In the genomic region with DNA sequence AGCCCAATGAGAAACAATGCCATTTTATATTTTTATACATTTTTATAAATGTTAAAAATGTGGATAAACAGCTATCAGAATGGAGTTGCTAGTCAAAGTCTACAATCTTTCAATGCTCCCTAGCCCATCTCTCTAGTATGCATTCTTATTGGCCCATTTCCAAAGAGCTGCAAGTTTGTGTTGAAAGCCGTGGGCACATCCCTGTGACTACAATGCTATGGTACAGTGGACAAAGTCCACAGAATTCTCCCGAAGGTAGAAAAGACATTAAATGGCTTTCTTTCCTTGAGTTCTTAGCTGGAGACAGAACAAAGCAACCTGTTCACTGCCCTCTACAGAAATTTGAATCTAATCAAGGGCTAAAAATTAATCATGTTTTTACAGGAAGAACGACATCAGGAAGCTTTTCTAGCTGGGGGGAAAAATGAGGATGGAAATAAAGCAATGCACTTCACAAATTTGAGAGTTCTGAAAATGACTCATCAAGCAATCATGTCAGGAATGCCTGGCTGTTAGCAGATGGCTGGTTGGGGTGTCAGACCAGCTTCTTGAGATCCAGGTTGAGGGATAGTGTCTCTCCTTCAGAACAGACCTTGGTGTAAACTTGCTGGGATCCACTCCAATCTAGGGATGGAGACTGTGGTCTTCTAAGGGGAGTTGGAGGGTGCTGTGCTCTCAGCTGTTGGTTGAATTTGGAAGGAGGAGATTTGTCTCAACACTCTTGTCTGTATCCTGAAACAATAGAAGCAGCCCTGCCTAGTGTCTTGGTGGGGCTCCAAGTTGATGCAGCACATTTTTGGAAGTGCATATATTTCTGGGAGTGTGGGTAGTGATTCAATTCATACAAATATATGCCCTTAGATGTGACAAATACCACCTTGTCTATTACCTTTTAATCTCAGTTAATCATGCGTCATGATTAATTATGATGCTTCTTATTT, we compare ENCODE assay signal across 12 cellular contexts.
DNase-seq lines count a peak whose midpoint lies in the region; ATAC-seq and TF ChIP-seq lines count a peak whose summit lies in the region.
"Had no signal": no experiment of that assay in that cellular context is flagged by ENCODE, and none has a peak within 500 bp of the region (broad histone marks: within the 10 kb centered on the region; RNA-seq: fewer than 3 reads in every experiment).

No MANE protein-coding gene starts in this region.

- no peaks in the 10 kb centered on the region for H3K9me3 Mint-ChIP-seq in activated T-helper 1 cell treated with anti-CD3 and anti-CD28 coated beads, Interleukin-12 subunit alpha, Interleukin-12 subunit beta, Interleukin-2, Interleukin-4 antibody, amounts not matched to agents 30 ng/mL and 10 ng/mL and 1 ng/mL, durations not matched to agents 14 hours and 24 hours and 36 hours
- H3K9me3 Mint-ChIP-seq in activated CD4-positive, alpha-beta T cell treated with anti-CD3 and anti-CD28 coated beads, Interleukin-2, amount 10 ng/mL, durations not matched to agents 24 days and 14 days = no peaks in the 10 kb centered on the region
- H3K9me3 Mint-ChIP-seq: stimulated activated naive CD8-positive, alpha-beta T cell treated with anti-CD3 and anti-CD28 coated beads, Interleukin-15, Interleukin-2, amounts not matched to agents 100 ng/mL and 50 ng/mL, for 24 hours had no signal

- H2AK9ac ChIP-seq in IMR-90 (replicated peaks; ENCODE audit: low read depth, low read length, poor library complexity) = peak overlapping the region; percentile 22

- H3K27ac ChIP-seq in A673 (ENCODE audit: low read depth, low read length, poor library complexity, severe bottlenecking) = peak overlapping the region; percentile 9
- H3K27ac ChIP-seq in IMR-90 (ENCODE audit: insufficient read depth, low read length) = no peak overlapping the region
- H3K27ac ChIP-seq in breast epithelium = peak overlapping the region; percentile 39 to 52
- H3K27ac ChIP-seq: gastrocnemius medialis had no signal

- H2BK20ac ChIP-seq in IMR-90 (ENCODE audit: low read depth, low read length) = peak overlapping the region; percentile 98

- TF ChIP-seq POLR2A in IMR-90 (IDR thresholded peaks at IDR 0.05; ENCODE audit: low read depth, low read length) (no peak), breast epithelium (IDR thresholded peaks at IDR 0.05) (no peak)

- H3K36me3 ChIP-seq in A673 (ENCODE audit: insufficient read depth, low read length, poor library complexity, severe bottlenecking) (no peaks in the 10 kb centered on the region), IMR-90 (ENCODE audit: control insufficient read depth, insufficient read depth, low read length) (no peaks in the 10 kb centered on the region), breast epithelium (no peaks in the 10 kb centered on the region), kidney epithelial cell (ENCODE audit: control insufficient read depth, insufficient read depth, low read length) (no peaks in the 10 kb centered on the region)
- H3K36me3 ChIP-seq: gastrocnemius medialis had no signal

- peak overlapping the region; percentile 22; the same call in 1 of the 2 replicates for H3K18ac ChIP-seq in IMR-90 (ENCODE audit: low read depth, low read length)

- H3K9me1 ChIP-seq in IMR-90 (ENCODE audit: insufficient read depth, low read length) = peaks cover 5% of the 10 kb centered on the region; the same call in 1 of the 2 replicates

- H3K4me1 ChIP-seq in A673 (ENCODE audit: insufficient read depth, low read length, poor library complexity, severe bottlenecking) (peaks cover 16% of the 10 kb centered on the region), IMR-90 (ENCODE audit: control insufficient read depth, insufficient read depth, low read length) (peaks cover 9% of the 10 kb centered on the region), breast epithelium (no peaks in the 10 kb centered on the region)
- H3K4me1 ChIP-seq: gastrocnemius medialis had no signal

- H3K27me3 ChIP-seq in A673 (replicated peaks; ENCODE audit: insufficient read depth, low read depth, low read length, poor library complexity) = no peaks in the 10 kb centered on the region
- H3K27me3 ChIP-seq in IMR-90 (ENCODE audit: control insufficient read depth, insufficient read depth, low read length) = no peaks in the 10 kb centered on the region
- no peaks in the 10 kb centered on the region for H3K27me3 ChIP-seq in breast epithelium
- H3K27me3 ChIP-seq in kidney epithelial cell (ENCODE audit: control insufficient read depth, insufficient read depth, low read length) = no peaks in the 10 kb centered on the region
- H3K27me3 ChIP-seq: gastrocnemius medialis had no signal

- peak overlapping the region; percentile 78 for H4K91ac ChIP-seq in IMR-90 (ENCODE audit: insufficient read depth, low read depth, low read length)

- peak overlapping the region; percentile 85 for H3K4ac ChIP-seq in IMR-90 (ENCODE audit: low read depth, low read length)

- H2AFZ ChIP-seq in IMR-90 (replicated peaks; ENCODE audit: low read length, poor library complexity) = peak overlapping the region; percentile 80

- dilution Hi-C loops in IMR-90 (cut with HindIII; ENCODE audit: low sequenced_read_pairs, unreplicated experiment) = no loop called here

- peak overlapping the region; percentile 41; the same call in 1 of the 2 replicates for H2AK5ac ChIP-seq in IMR-90 (ENCODE audit: low read depth, low read length)

- peak overlapping the region in 1 of 2 experiments; percentile 82; a peak in 2 of 4 replicates for H4K8ac ChIP-seq in IMR-90 (ENCODE audit: low read depth in 2 of 2, low read length in 2 of 2)

- H2BK5ac ChIP-seq in IMR-90 (ENCODE audit: low read depth, low read length, poor library complexity, severe bottlenecking) = peak overlapping the region; percentile 9

- H3K36me3 Mint-ChIP-seq in activated T-helper 1 cell treated with anti-CD3 and anti-CD28 coated beads, Interleukin-12 subunit alpha, Interleukin-12 subunit beta, Interleukin-2, Interleukin-4 antibody, amounts not matched to agents 30 ng/mL and 10 ng/mL and 1 ng/mL, durations not matched to agents 14 hours and 24 hours and 36 hours (ENCODE audit: low read depth) = no peaks in the 10 kb centered on the region
- H3K36me3 Mint-ChIP-seq in activated CD4-positive, alpha-beta T cell treated with anti-CD3 and anti-CD28 coated beads, Interleukin-2, amount 10 ng/mL, durations not matched to agents 24 days and 14 days (ENCODE audit: low read depth) = no peaks in the 10 kb centered on the region

- intact Hi-C loops in A673 (cut with micrococcal nuclease; ENCODE audit: unreplicated experiment) (no loop called here), IMR-90 (cut with micrococcal nuclease) (no loop called here), breast epithelium (cut with DNase I; ENCODE audit: low total_unique reads) (no loop called here), sciatic nerve (cut with DNase I) (no loop called here)
- intact Hi-C loops in activated T-helper 1 cell treated with anti-CD3 and anti-CD28 coated beads, Interleukin-12 subunit alpha, Interleukin-12 subunit beta, Interleukin-2, Interleukin-4 antibody, amounts not matched to agents 30 ng/mL and 10 ng/mL and 1 ng/mL, durations not matched to agents 14 hours and 24 hours and 36 hours (cut with micrococcal nuclease) = no loop called here
- intact Hi-C loops in activated CD4-positive, alpha-beta T cell treated with anti-CD3 and anti-CD28 coated beads, Interleukin-2, amount 10 ng/mL, durations not matched to agents 24 days and 14 days (cut with micrococcal nuclease) = no loop called here

- in situ Hi-C loops in IMR-90 (cut with MboI; ENCODE audit: low sequenced_read_pairs) = no loop called here

- peak overlapping the region; percentile 97 for H2BK120ac ChIP-seq in IMR-90 (ENCODE audit: low read depth, low read length)

- H2BK15ac ChIP-seq in IMR-90 (ENCODE audit: low read depth, low read length) = peak overlapping the region; percentile 73; the same call in 1 of the 3 replicates

- peak; percentile 79 for DNase-seq in A673 (ENCODE audit: low spot score)
- peak; percentile 79 for DNase-seq in IMR-90
- peak in 1 of 2 donors; percentile 35 for DNase-seq in breast epithelium (ENCODE audit: low spot score in 2 of 2)
- peak; percentile 80 for DNase-seq in kidney epithelial cell (ENCODE audit: low read depth)
- no peak for DNase-seq in activated T-helper 1 cell treated with anti-CD3 and anti-CD28 coated beads, Interleukin-12 subunit alpha, Interleukin-12 subunit beta, Interleukin-2, Interleukin-4 antibody, amounts not matched to agents 30 ng/mL and 10 ng/mL and 1 ng/mL, durations not matched to agents 14 hours and 24 hours and 36 hours (ENCODE audit: low spot score)
- no peak for DNase-seq in activated CD4-positive, CD25-positive, alpha-beta regulatory T cell (lab: John Stamatoyannopoulos, UW)
- DNase-seq in activated CD4-positive, alpha-beta T cell treated with anti-CD3 and anti-CD28 coated beads, Interleukin-2, amount 10 ng/mL, durations not matched to agents 24 days and 14 days = no peak
- no peak for DNase-seq in sciatic nerve (ENCODE audit: low spot score)
- DNase-seq: AML-193, gastrocnemius medialis, NCI-H1417 had no signal

- no peak overlapping the region for H3K9ac ChIP-seq in IMR-90 (ENCODE audit: low read depth, low read length)

- peaks cover 5% of the 10 kb centered on the region for H3K27me3 Mint-ChIP-seq in activated T-helper 1 cell treated with anti-CD3 and anti-CD28 coated beads, Interleukin-12 subunit alpha, Interleukin-12 subunit beta, Interleukin-2, Interleukin-4 antibody, amounts not matched to agents 30 ng/mL and 10 ng/mL and 1 ng/mL, durations not matched to agents 14 hours and 24 hours and 36 hours (ENCODE audit: insufficient read depth)
- H3K27me3 Mint-ChIP-seq in activated CD4-positive, alpha-beta T cell treated with anti-CD3 and anti-CD28 coated beads, Interleukin-2, amount 10 ng/mL, durations not matched to agents 24 days and 14 days = peaks cover 3% of the 10 kb centered on the region
- H3K27me3 Mint-ChIP-seq: stimulated activated naive CD8-positive, alpha-beta T cell treated with anti-CD3 and anti-CD28 coated beads, Interleukin-15, Interleukin-2, amounts not matched to agents 100 ng/mL and 50 ng/mL, for 24 hours had no signal

- peak overlapping the region; percentile 4; the same call in 1 of the 2 replicates for H3K4me2 ChIP-seq in IMR-90 (ENCODE audit: low read depth, low read length)

- TF ChIP-seq CTCF in A673 (conservative IDR thresholded peaks at IDR 0.05; ENCODE audit: low read depth, low read length) (no peak), IMR-90 (conservative IDR thresholded peaks at IDR 0.05; ENCODE audit: low read depth, low read length) (no peak), breast epithelium (IDR thresholded peaks at IDR 0.05) (no peak), kidney epithelial cell (IDR thresholded peaks at IDR 0.05; ENCODE audit: insufficient read depth, low read length, poor library complexity, severe bottlenecking) (no peak)

- 20% methylated on average over 1 of the region's 4 CpGs; no CpG with 5 or more reads in 1 of the 2 experiments for WGBS in IMR-90 (ENCODE audit: extremely low coverage in 2 of 2, insufficient read length in 1 of 2), 2 experiments

- H3K4me3 ChIP-seq in A673 (ENCODE audit: low read depth, low read length, poor library complexity, severe bottlenecking) (no peak overlapping the region), IMR-90 (ENCODE audit: insufficient read depth, low read depth, low read length) (no peak overlapping the region), breast epithelium (no peak overlapping the region), kidney epithelial cell (ENCODE audit: low read depth, low read length) (no peak overlapping the region)
- H3K4me3 ChIP-seq: gastrocnemius medialis had no signal

- H3K79me1 ChIP-seq in IMR-90 (ENCODE audit: low read depth in 1 of 2, low read length in 2 of 2) = no peaks in the 10 kb centered on the region

- H3K4me3 Mint-ChIP-seq in activated T-helper 1 cell treated with anti-CD3 and anti-CD28 coated beads, Interleukin-12 subunit alpha, Interleukin-12 subunit beta, Interleukin-2, Interleukin-4 antibody, amounts not matched to agents 30 ng/mL and 10 ng/mL and 1 ng/mL, durations not matched to agents 14 hours and 24 hours and 36 hours = no peak overlapping the region
- H3K4me3 Mint-ChIP-seq in activated CD4-positive, alpha-beta T cell treated with anti-CD3 and anti-CD28 coated beads, Interleukin-2, amount 10 ng/mL, durations not matched to agents 24 days and 14 days = no peak overlapping the region
- H3K4me3 Mint-ChIP-seq: stimulated activated naive CD8-positive, alpha-beta T cell treated with anti-CD3 and anti-CD28 coated beads, Interleukin-15, Interleukin-2, amounts not matched to agents 100 ng/mL and 50 ng/mL, for 24 hours had no signal

- no peak overlapping the region for H4K5ac ChIP-seq in IMR-90 (ENCODE audit: low read depth, low read length)

- TF ChIP-seq RAD21 in IMR-90 (IDR thresholded peaks at IDR 0.05; ENCODE audit: low read length) = no peak

- no peaks in the 10 kb centered on the region for H4K20me1 ChIP-seq in IMR-90 (ENCODE audit: insufficient read depth, low read length)

- peak overlapping the region; percentile 50 for H3K14ac ChIP-seq in IMR-90 (replicated peaks; ENCODE audit: low read depth, low read length)

- BruUV-seq in A673 (replicated peaks; lab: Mats Ljungman, UMichigan) (no TSS peak), IMR-90 (replicated peaks; lab: Mats Ljungman, UMichigan) (no TSS peak)

- no peaks in the 10 kb centered on the region for H3K4me1 Mint-ChIP-seq in activated T-helper 1 cell treated with anti-CD3 and anti-CD28 coated beads, Interleukin-12 subunit alpha, Interleukin-12 subunit beta, Interleukin-2, Interleukin-4 antibody, amounts not matched to agents 30 ng/mL and 10 ng/mL and 1 ng/mL, durations not matched to agents 14 hours and 24 hours and 36 hours (ENCODE audit: low read depth)
- H3K4me1 Mint-ChIP-seq in activated CD4-positive, alpha-beta T cell treated with anti-CD3 and anti-CD28 coated beads, Interleukin-2, amount 10 ng/mL, durations not matched to agents 24 days and 14 days = no peaks in the 10 kb centered on the region

- CTCF ChIA-PET in A673 (lab: Charles Lee) = no interaction called here
- CTCF ChIA-PET in IMR-90 (lab: Yijun Ruan, JAX) = no interaction called here

- peak overlapping the region; percentile 36; the same call in 1 of the 2 replicates for H3K56ac ChIP-seq in IMR-90 (ENCODE audit: extremely low read depth, insufficient read depth, low read length)

- H3K9me3 ChIP-seq in A673 (ENCODE audit: low read depth, low read length, poor library complexity, severe bottlenecking) = no peaks in the 10 kb centered on the region
- no peaks in the 10 kb centered on the region for H3K9me3 ChIP-seq in IMR-90 (ENCODE audit: control insufficient read depth, insufficient read depth, low read length)
- H3K9me3 ChIP-seq in breast epithelium = no peaks in the 10 kb centered on the region
- H3K9me3 ChIP-seq: gastrocnemius medialis had no signal

- ATAC-seq in IMR-90 (ENCODE audit: low read depth) (peak; percentile 74), sciatic nerve (no peak)
- ATAC-seq: gastrocnemius medialis had no signal

- peak overlapping the region; percentile 90 for H3K23ac ChIP-seq in IMR-90 (ENCODE audit: low read depth, low read length)

- POLR2A ChIA-PET in A673 (lab: Charles Lee; ENCODE audit: low non-redundant PET) (no interaction called here), IMR-90 (lab: Charles Lee; ENCODE audit: unreplicated experiment) (no interaction called here)

- H3K27ac Mint-ChIP-seq in activated T-helper 1 cell treated with anti-CD3 and anti-CD28 coated beads, Interleukin-12 subunit alpha, Interleukin-12 subunit beta, Interleukin-2, Interleukin-4 antibody, amounts not matched to agents 30 ng/mL and 10 ng/mL and 1 ng/mL, durations not matched to agents 14 hours and 24 hours and 36 hours = no peak overlapping the region
- H3K27ac Mint-ChIP-seq in activated CD4-positive, alpha-beta T cell treated with anti-CD3 and anti-CD28 coated beads, Interleukin-2, amount 10 ng/mL, durations not matched to agents 24 days and 14 days = no peak overlapping the region
- H3K27ac Mint-ChIP-seq: stimulated activated naive CD8-positive, alpha-beta T cell treated with anti-CD3 and anti-CD28 coated beads, Interleukin-15, Interleukin-2, amounts not matched to agents 100 ng/mL and 50 ng/mL, for 24 hours had no signal

Comparison
In these comparisons a context has a peak if more than half of its experiments do, and no peak if none do; other contexts are left out.
1. DNase-seq: peak in A673 (single experiment), IMR-90 (single experiment) and kidney epithelial cell (single experiment); none in activated T-helper 1 cell treated with anti-CD3 and anti-CD28 coated beads, Interleukin-12 subunit alpha, Interleukin-12 subunit beta, Interleukin-2, Interleukin-4 antibody, amounts not matched to agents 30 ng/mL and 10 ng/mL and 1 ng/mL, durations not matched to agents 14 hours and 24 hours and 36 hours (single experiment), activated CD4-positive, CD25-positive, alpha-beta regulatory T cell (0 of 4), activated CD4-positive, alpha-beta T cell treated with anti-CD3 and anti-CD28 coated beads, Interleukin-2, amount 10 ng/mL, durations not matched to agents 24 days and 14 days (single experiment) and sciatic nerve (single experiment).